In the genomic region with DNA sequence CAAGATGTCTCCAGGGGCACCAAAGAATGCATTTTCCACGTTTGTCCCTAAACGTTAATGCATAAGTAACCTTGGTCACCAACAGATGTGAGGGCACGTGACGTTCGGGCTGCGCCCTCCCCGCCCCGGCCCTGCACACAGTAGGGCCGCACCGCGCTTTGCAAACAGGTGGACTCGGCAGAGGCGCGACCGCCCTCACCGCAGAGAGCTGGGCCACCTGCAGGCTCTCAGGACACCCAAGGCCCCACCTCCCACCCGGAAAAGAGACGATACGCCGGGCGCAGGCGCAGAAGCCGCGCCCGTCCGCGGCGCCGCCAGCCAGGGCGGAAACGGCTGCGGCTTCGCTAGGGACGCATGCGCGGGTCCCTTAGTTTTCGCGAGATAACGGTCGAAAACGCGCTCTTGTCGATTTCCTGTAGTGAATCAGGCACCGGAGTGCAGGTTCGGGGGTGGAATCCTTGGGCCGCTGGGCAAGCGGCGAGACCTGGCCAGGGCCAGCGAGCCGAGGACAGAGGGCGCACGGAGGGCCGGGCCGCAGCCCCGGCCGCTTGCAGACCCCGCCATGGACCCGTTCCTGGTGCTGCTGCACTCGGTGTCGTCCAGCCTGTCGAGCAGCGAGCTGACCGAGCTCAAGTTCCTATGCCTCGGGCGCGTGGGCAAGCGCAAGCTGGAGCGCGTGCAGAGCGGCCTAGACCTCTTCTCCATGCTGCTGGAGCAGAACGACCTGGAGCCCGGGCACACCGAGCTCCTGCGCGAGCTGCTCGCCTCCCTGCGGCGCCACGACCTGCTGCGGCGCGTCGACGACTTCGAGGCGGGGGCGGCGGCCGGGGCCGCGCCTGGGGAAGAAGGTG, we compare ENCODE assay signal across 1 cellular context.
A peak's percentile ranks its signal among the peaks of the same experiment; 100 is the strongest.
TF ChIP-seq lines count a peak whose summit lies in the region.

A gene with protein sequence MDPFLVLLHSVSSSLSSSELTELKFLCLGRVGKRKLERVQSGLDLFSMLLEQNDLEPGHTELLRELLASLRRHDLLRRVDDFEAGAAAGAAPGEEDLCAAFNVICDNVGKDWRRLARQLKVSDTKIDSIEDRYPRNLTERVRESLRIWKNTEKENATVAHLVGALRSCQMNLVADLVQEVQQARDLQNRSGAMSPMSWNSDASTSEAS (plus strand): TSS at position 399 of the 851 bp plus-strand sequence. CDS start 164 bp downstream, at position 563.

TF ChIP-seq in GM12878, 131 proteins besides CTCF, POLR2A, EP300 and RAD21 (continued from another document):
- TF ChIP-seq, protein P1, sequence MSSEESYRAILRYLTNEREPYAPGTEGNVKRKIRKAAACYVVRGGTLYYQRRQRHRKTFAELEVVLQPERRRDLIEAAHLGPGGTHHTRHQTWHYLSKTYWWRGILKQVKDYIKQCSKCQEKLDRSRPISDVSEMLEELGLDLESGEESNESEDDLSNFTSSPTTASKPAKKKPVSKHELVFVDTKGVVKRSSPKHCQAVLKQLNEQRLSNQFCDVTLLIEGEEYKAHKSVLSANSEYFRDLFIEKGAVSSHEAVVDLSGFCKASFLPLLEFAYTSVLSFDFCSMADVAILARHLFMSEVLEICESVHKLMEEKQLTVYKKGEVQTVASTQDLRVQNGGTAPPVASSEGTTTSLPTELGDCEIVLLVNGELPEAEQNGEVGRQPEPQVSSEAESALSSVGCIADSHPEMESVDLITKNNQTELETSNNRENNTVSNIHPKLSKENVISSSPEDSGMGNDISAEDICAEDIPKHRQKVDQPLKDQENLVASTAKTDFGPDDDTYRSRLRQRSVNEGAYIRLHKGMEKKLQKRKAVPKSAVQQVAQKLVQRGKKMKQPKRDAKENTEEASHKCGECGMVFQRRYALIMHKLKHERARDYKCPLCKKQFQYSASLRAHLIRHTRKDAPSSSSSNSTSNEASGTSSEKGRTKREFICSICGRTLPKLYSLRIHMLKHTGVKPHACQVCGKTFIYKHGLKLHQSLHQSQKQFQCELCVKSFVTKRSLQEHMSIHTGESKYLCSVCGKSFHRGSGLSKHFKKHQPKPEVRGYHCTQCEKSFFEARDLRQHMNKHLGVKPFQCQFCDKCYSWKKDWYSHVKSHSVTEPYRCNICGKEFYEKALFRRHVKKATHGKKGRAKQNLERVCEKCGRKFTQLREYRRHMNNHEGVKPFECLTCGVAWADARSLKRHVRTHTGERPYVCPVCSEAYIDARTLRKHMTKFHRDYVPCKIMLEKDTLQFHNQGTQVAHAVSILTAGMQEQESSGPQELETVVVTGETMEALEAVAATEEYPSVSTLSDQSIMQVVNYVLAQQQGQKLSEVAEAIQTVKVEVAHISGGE (CRISPR knock-in tag; IDR thresholded peaks at IDR 0.05) = no peak
- TF ChIP-seq SP1 (IDR thresholded peaks at IDR 0.05; ENCODE audit: low read depth, low read length) (no peak), MEF2A (IDR thresholded peaks at IDR 0.05; ENCODE audit: insufficient read depth, low read depth, low read length) (no peak), KDM1A (IDR thresholded peaks at IDR 0.05; ENCODE audit: borderline replicate concordance) (no peak), SUZ12 (IDR thresholded peaks at IDR 0.05; ENCODE audit: unreplicated experiment) (no peak), RFX5 (IDR thresholded peaks at IDR 0.05; ENCODE audit: low read depth, low read length) (no peak), YY1 (IDR thresholded peaks at IDR 0.05; ENCODE audit: low read depth, low read length) (peak; percentile 62; the same call in 1 of the 2 replicates), GATAD2B (conservative IDR thresholded peaks at IDR 0.05; ENCODE audit: low read depth) (peak; percentile 33), SIN3A (IDR thresholded peaks at IDR 0.05; ENCODE audit: low read depth, low read length) (no peak; the same call in 1 of the 2 replicates), NRF1 (conservative IDR thresholded peaks at IDR 0.05; ENCODE audit: low read depth, low read length) (peak; percentile 98), SREBF2 (IDR thresholded peaks at IDR 0.05; ENCODE audit: low read length) (no peak), ZNF207 (IDR thresholded peaks at IDR 0.05; ENCODE audit: borderline replicate concordance) (peak; percentile 65; the same call in 1 of the 2 replicates), ZNF622 (IDR thresholded peaks at IDR 0.05) (no peak), BMI1 (IDR thresholded peaks at IDR 0.05; ENCODE audit: borderline replicate concordance) (peak; percentile 20; the same call in 1 of the 2 replicates)
- TF ChIP-seq, protein P2, sequence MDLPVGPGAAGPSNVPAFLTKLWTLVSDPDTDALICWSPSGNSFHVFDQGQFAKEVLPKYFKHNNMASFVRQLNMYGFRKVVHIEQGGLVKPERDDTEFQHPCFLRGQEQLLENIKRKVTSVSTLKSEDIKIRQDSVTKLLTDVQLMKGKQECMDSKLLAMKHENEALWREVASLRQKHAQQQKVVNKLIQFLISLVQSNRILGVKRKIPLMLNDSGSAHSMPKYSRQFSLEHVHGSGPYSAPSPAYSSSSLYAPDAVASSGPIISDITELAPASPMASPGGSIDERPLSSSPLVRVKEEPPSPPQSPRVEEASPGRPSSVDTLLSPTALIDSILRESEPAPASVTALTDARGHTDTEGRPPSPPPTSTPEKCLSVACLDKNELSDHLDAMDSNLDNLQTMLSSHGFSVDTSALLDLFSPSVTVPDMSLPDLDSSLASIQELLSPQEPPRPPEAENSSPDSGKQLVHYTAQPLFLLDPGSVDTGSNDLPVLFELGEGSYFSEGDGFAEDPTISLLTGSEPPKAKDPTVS (IDR thresholded peaks at IDR 0.05; ENCODE audit: low read depth, low read length) = no peak
- TF ChIP-seq, protein P3, sequence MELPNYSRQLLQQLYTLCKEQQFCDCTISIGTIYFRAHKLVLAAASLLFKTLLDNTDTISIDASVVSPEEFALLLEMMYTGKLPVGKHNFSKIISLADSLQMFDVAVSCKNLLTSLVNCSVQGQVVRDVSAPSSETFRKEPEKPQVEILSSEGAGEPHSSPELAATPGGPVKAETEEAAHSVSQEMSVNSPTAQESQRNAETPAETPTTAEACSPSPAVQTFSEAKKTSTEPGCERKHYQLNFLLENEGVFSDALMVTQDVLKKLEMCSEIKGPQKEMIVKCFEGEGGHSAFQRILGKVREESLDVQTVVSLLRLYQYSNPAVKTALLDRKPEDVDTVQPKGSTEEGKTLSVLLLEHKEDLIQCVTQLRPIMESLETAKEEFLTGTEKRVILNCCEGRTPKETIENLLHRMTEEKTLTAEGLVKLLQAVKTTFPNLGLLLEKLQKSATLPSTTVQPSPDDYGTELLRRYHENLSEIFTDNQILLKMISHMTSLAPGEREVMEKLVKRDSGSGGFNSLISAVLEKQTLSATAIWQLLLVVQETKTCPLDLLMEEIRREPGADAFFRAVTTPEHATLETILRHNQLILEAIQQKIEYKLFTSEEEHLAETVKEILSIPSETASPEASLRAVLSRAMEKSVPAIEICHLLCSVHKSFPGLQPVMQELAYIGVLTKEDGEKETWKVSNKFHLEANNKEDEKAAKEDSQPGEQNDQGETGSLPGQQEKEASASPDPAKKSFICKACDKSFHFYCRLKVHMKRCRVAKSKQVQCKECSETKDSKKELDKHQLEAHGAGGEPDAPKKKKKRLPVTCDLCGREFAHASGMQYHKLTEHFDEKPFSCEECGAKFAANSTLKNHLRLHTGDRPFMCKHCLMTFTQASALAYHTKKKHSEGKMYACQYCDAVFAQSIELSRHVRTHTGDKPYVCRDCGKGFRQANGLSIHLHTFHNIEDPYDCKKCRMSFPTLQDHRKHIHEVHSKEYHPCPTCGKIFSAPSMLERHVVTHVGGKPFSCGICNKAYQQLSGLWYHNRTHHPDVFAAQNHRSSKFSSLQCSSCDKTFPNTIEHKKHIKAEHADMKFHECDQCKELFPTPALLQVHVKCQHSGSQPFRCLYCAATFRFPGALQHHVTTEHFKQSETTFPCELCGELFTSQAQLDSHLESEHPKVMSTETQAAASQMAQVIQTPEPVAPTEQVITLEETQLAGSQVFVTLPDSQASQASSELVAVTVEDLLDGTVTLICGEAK (IDR thresholded peaks at IDR 0.05; ENCODE audit: borderline replicate concordance) = no peak
- TF ChIP-seq, protein P4, sequence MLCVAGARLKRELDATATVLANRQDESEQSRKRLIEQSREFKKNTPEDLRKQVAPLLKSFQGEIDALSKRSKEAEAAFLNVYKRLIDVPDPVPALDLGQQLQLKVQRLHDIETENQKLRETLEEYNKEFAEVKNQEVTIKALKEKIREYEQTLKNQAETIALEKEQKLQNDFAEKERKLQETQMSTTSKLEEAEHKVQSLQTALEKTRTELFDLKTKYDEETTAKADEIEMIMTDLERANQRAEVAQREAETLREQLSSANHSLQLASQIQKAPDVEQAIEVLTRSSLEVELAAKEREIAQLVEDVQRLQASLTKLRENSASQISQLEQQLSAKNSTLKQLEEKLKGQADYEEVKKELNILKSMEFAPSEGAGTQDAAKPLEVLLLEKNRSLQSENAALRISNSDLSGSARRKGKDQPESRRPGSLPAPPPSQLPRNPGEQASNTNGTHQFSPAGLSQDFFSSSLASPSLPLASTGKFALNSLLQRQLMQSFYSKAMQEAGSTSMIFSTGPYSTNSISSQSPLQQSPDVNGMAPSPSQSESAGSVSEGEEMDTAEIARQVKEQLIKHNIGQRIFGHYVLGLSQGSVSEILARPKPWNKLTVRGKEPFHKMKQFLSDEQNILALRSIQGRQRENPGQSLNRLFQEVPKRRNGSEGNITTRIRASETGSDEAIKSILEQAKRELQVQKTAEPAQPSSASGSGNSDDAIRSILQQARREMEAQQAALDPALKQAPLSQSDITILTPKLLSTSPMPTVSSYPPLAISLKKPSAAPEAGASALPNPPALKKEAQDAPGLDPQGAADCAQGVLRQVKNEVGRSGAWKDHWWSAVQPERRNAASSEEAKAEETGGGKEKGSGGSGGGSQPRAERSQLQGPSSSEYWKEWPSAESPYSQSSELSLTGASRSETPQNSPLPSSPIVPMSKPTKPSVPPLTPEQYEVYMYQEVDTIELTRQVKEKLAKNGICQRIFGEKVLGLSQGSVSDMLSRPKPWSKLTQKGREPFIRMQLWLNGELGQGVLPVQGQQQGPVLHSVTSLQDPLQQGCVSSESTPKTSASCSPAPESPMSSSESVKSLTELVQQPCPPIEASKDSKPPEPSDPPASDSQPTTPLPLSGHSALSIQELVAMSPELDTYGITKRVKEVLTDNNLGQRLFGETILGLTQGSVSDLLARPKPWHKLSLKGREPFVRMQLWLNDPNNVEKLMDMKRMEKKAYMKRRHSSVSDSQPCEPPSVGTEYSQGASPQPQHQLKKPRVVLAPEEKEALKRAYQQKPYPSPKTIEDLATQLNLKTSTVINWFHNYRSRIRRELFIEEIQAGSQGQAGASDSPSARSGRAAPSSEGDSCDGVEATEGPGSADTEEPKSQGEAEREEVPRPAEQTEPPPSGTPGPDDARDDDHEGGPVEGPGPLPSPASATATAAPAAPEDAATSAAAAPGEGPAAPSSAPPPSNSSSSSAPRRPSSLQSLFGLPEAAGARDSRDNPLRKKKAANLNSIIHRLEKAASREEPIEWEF (IDR thresholded peaks at IDR 0.05; ENCODE audit: insufficient replicate concordance, low read depth, low read length) = no peak
